ENCODE assay signal across 21 cellular contexts in the genomic region with DNA sequence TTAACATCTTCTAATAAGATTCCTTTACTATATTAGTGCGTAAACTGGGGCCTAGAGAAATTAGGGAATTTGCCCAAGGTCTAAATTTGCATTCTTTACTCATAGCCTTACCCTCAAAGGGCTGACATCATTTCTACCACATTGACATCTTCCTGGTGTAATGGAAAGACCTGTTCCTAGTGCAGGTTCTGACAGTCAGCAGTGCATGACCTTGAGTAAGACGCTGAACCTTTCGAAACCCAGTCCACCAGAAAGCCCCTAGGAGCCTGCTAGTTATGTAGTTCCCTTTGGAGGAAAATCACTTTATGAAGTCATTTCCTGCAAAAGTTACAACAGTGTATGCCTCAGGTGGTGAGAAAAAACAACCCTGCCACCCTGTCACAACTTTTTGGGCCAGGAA.
DNase-seq lines count a peak whose midpoint lies in the region; ATAC-seq, FAIRE-seq and TF ChIP-seq lines count a peak whose summit lies in the region.
"Had no signal": no experiment of that assay in that cellular context is flagged by ENCODE, and none has a peak within 500 bp of the region (broad histone marks: within the 10 kb centered on the region; RNA-seq: fewer than 3 reads in every experiment).

No MANE protein-coding gene starts in this region.

- no peak for TF ChIP-seq RAD21 in IMR-90 (IDR thresholded peaks at IDR 0.05; ENCODE audit: low read length)

- H2BK5ac ChIP-seq in IMR-90 (ENCODE audit: low read depth, low read length, poor library complexity, severe bottlenecking) (no peak overlapping the region), neuronal stem cell (ENCODE audit: low read length) (no peak overlapping the region), trophoblast cell (ENCODE audit: low read depth, low read length, poor library complexity) (no peak overlapping the region)

- no peak overlapping the region for H2AK9ac ChIP-seq in IMR-90 (replicated peaks; ENCODE audit: low read depth, low read length, poor library complexity)

- no peak overlapping the region for H3K56ac ChIP-seq in IMR-90 (ENCODE audit: extremely low read depth, insufficient read depth, low read length)

- no peak overlapping the region for H3K4me3 ChIP-seq in BLaER1 treated with 17β-estradiol and CSF1 and Interleukin-3, amounts not matched to agents 10 nM and 100 nM
- H3K4me3 ChIP-seq in IMR-90 (ENCODE audit: insufficient read depth, low read depth, low read length) (no peak overlapping the region), neuronal stem cell (ENCODE audit: low read length in 2 of 2) (no peak overlapping the region), trophoblast cell (ENCODE audit: low read depth, low read length) (no peak overlapping the region)
- H3K4me3 ChIP-seq: K562, mucosa of descending colon, Peyer's patch had no signal

- peak overlapping the region in 7 of 11 experiments; percentile 7 to 39 (median 23); a peak in 9 of 22 replicates for H3K4me2 ChIP-seq in BLaER1 treated with 17β-estradiol and CSF1 and Interleukin-3, amounts not matched to agents 10 nM and 100 nM
- H3K4me2 ChIP-seq in IMR-90 (ENCODE audit: low read depth, low read length), result no peak overlapping the region
- H3K4me2 ChIP-seq in neuronal stem cell (ENCODE audit: insufficient read depth, low read length, poor library complexity, severe bottlenecking), result no peak overlapping the region
- H3K4me2 ChIP-seq in trophoblast cell (ENCODE audit: low read length), result no peak overlapping the region

- peaks cover 0 to 11% (median 5%) of the 10 kb centered on the region in 10 experiments; a peak in 7 of 20 replicates for H3K4me1 ChIP-seq in BLaER1 treated with 17β-estradiol and CSF1 and Interleukin-3, amounts not matched to agents 10 nM and 100 nM
- peaks cover 9% of the 10 kb centered on the region for H3K4me1 ChIP-seq in IMR-90 (ENCODE audit: control insufficient read depth, insufficient read depth, low read length)
- H3K4me1 ChIP-seq in neuronal stem cell (ENCODE audit: control insufficient read depth in 2 of 2, insufficient read depth in 1 of 2, low read depth in 1 of 2, low read length in 2 of 2), result peaks cover 0 to 9% of the 10 kb centered on the region in 2 donors
- peaks cover 2% of the 10 kb centered on the region in 2 experiments for H3K4me1 ChIP-seq in trophoblast cell (ENCODE audit: control insufficient read depth in 1 of 2, insufficient read depth in 2 of 2, low read length in 2 of 2)
- H3K4me1 ChIP-seq: Peyer's patch had no signal

- CTCF ChIA-PET in IMR-90 (lab: Yijun Ruan, JAX), result no interaction called here

- H3K27me3 ChIP-seq in BLaER1 treated with 17β-estradiol and CSF1 and Interleukin-3, amounts not matched to agents 10 nM and 100 nM, result no peaks in the 10 kb centered on the region
- no peaks in the 10 kb centered on the region for H3K27me3 ChIP-seq in IMR-90 (ENCODE audit: control insufficient read depth, insufficient read depth, low read length)
- H3K27me3 ChIP-seq in neuronal stem cell (ENCODE audit: control insufficient read depth in 3 of 3, insufficient read depth in 3 of 3, low read depth in 1 of 3, low read length in 3 of 3), result no peaks in the 10 kb centered on the region
- no peaks in the 10 kb centered on the region for H3K27me3 ChIP-seq in trophoblast cell (ENCODE audit: insufficient read depth, low read length)
- H3K27me3 ChIP-seq: Peyer's patch had no signal

- DNase-seq in GM12892 (ENCODE audit: insufficient read length) (no peak), IMR-90 (peak; percentile 3), neuronal stem cell (ENCODE audit: low spot score) (no peak), hepatic stellate cell (ENCODE audit: low spot score) (no peak), trophoblast cell (no peak)
- DNase-seq: activated effector memory CD4-positive, alpha-beta T cell treated with Interleukin-2 at 50 U/mL for 16 hours; AML-193; amniotic stem cell; cerebellar nuclear complex; GDM1; mucosa of descending colon; NCI-H1105; Peyer's patch had no signal

- H3K23ac ChIP-seq in IMR-90 (ENCODE audit: low read depth, low read length) (no peak overlapping the region), neuronal stem cell (ENCODE audit: low read depth, low read length, poor library complexity) (no peak overlapping the region), trophoblast cell (ENCODE audit: low read length) (no peak overlapping the region)

- no TSS peak for BruUV-seq in IMR-90 (replicated peaks; lab: Mats Ljungman, UMichigan)

- H3K4ac ChIP-seq in IMR-90 (ENCODE audit: low read depth, low read length) (no peak overlapping the region), neuronal stem cell (ENCODE audit: low read length) (no peak overlapping the region), trophoblast cell (ENCODE audit: low read depth, low read length) (no peak overlapping the region)

- no peak overlapping the region for H4K91ac ChIP-seq in IMR-90 (ENCODE audit: insufficient read depth, low read depth, low read length)
- no peak overlapping the region for H4K91ac ChIP-seq in neuronal stem cell (ENCODE audit: low read depth, low read length, poor library complexity)
- H4K91ac ChIP-seq in trophoblast cell (ENCODE audit: low read depth, low read length), result no peak overlapping the region

- H2BK12ac ChIP-seq in neuronal stem cell (ENCODE audit: low read length), result no peak overlapping the region
- no peak overlapping the region for H2BK12ac ChIP-seq in trophoblast cell (ENCODE audit: low read length)

- H3K14ac ChIP-seq in IMR-90 (replicated peaks; ENCODE audit: low read depth, low read length) (no peak overlapping the region), neuronal stem cell (ENCODE audit: low read length) (no peak overlapping the region), trophoblast cell (ENCODE audit: low read length) (no peak overlapping the region)

- ATAC-seq in GM21390 (IDR thresholded peaks at IDR 0.05; ENCODE audit: unreplicated experiment), result peak; percentile 56
- no peak for ATAC-seq in IMR-90 (ENCODE audit: low read depth)
- ATAC-seq in HG02852 (IDR thresholded peaks at IDR 0.05; ENCODE audit: unreplicated experiment), result no peak
- ATAC-seq: K562, mucosa of descending colon, sciatic nerve had no signal

- H3K36me3 ChIP-seq in BLaER1 treated with 17β-estradiol and CSF1 and Interleukin-3, amounts not matched to agents 10 nM and 100 nM, result no peaks in the 10 kb centered on the region
- H3K36me3 ChIP-seq in IMR-90 (ENCODE audit: control insufficient read depth, insufficient read depth, low read length), result no peaks in the 10 kb centered on the region
- H3K36me3 ChIP-seq in neuronal stem cell (replicated peaks in 1 of 2; ENCODE audit: control insufficient read depth in 2 of 2, insufficient read depth in 2 of 2, low read length in 2 of 2), result no peaks in the 10 kb centered on the region
- no peaks in the 10 kb centered on the region for H3K36me3 ChIP-seq in trophoblast cell (ENCODE audit: control insufficient read depth in 1 of 2, insufficient read depth in 2 of 2, low read length in 2 of 2)
- H3K36me3 ChIP-seq: Peyer's patch had no signal

- H3K27ac ChIP-seq in BLaER1 treated with 17β-estradiol and CSF1 and Interleukin-3, amounts not matched to agents 10 nM and 100 nM, result 0 out of 22 replicates have a peak overlapping the region, but pooled peaks of 1 of the 11 experiments have one; percentile 11
- H3K27ac ChIP-seq in IMR-90 (ENCODE audit: insufficient read depth, low read length), result no peak overlapping the region
- no peak overlapping the region for H3K27ac ChIP-seq in neuronal stem cell (replicated peaks; ENCODE audit: low read length)
- no peak overlapping the region for H3K27ac ChIP-seq in trophoblast cell (ENCODE audit: low read depth, low read length)
- H3K27ac ChIP-seq: HL-60, Peyer's patch had no signal

- H3K79me1 ChIP-seq in IMR-90 (ENCODE audit: low read depth in 1 of 2, low read length in 2 of 2) (no peaks in the 10 kb centered on the region), neuronal stem cell (ENCODE audit: low read depth, low read length) (no peaks in the 10 kb centered on the region), trophoblast cell (ENCODE audit: low read length) (peaks cover 2% of the 10 kb centered on the region)

- in situ Hi-C loops in IMR-90 (cut with MboI; ENCODE audit: low sequenced_read_pairs), result no loop called here

- H2BK120ac ChIP-seq in IMR-90 (ENCODE audit: low read depth, low read length) (no peak overlapping the region), neuronal stem cell (ENCODE audit: low read depth, low read length) (no peak overlapping the region), trophoblast cell (ENCODE audit: insufficient read depth, low read length, poor library complexity) (no peak overlapping the region)

- intact Hi-C loops in IMR-90 (cut with micrococcal nuclease), result no loop called here

- no peaks in the 10 kb centered on the region for H3K79me2 ChIP-seq in trophoblast cell (ENCODE audit: control insufficient read depth, insufficient read depth, low read length, poor library complexity)

- H3K18ac ChIP-seq in IMR-90 (ENCODE audit: low read depth, low read length) (no peak overlapping the region), neuronal stem cell (ENCODE audit: low read length) (no peak overlapping the region), trophoblast cell (ENCODE audit: low read length) (no peak overlapping the region)

- no peak for TF ChIP-seq CTCF in IMR-90 (conservative IDR thresholded peaks at IDR 0.05; ENCODE audit: low read depth, low read length)

- H2AK5ac ChIP-seq in IMR-90 (ENCODE audit: low read depth, low read length), result no peak overlapping the region
- H2AK5ac ChIP-seq in neuronal stem cell (ENCODE audit: low read depth, low read length), result no peak overlapping the region
- no peak overlapping the region for H2AK5ac ChIP-seq in trophoblast cell (ENCODE audit: low read length)

- no peak overlapping the region for H4K5ac ChIP-seq in IMR-90 (ENCODE audit: low read depth, low read length)

- H2AFZ ChIP-seq in IMR-90 (replicated peaks; ENCODE audit: low read length, poor library complexity) (no peak overlapping the region), neuronal stem cell (ENCODE audit: low read length) (no peak overlapping the region), trophoblast cell (ENCODE audit: insufficient read depth, low read length, poor library complexity) (no peak overlapping the region)

- POLR2A ChIA-PET in IMR-90 (lab: Charles Lee; ENCODE audit: unreplicated experiment), result no interaction called here

- H4K20me1 ChIP-seq in BLaER1 treated with 17β-estradiol and CSF1 and Interleukin-3, amounts not matched to agents 10 nM and 100 nM, result no peaks in the 10 kb centered on the region
- no peaks in the 10 kb centered on the region for H4K20me1 ChIP-seq in IMR-90 (ENCODE audit: insufficient read depth, low read length)

- FAIRE-seq in GM12892 (lab: Jason Lieb, UNC), result peak; percentile 72
- FAIRE-seq: D721Med, endometrium, K562 had no signal

- H3K9me3 ChIP-seq in BLaER1 treated with 17β-estradiol and CSF1 and Interleukin-3, amounts not matched to agents 10 nM and 100 nM (replicated peaks in 1 of 11), result no peaks in the 10 kb centered on the region
- H3K9me3 ChIP-seq in IMR-90 (ENCODE audit: control insufficient read depth, insufficient read depth, low read length) (no peaks in the 10 kb centered on the region), neuronal stem cell (replicated peaks in 1 of 2; ENCODE audit: control insufficient read depth in 2 of 2, insufficient read depth in 1 of 2, low read depth in 1 of 2, low read length in 2 of 2) (no peaks in the 10 kb centered on the region), trophoblast cell (ENCODE audit: insufficient read depth, low read depth, low read length) (peaks cover 1% of the 10 kb centered on the region)
- H3K9me3 ChIP-seq: mucosa of descending colon, Peyer's patch had no signal

- no peak for TF ChIP-seq POLR2A in GM12892 (IDR thresholded peaks at IDR 0.05; ENCODE audit: low read depth, low read length)
- TF ChIP-seq POLR2A in IMR-90 (IDR thresholded peaks at IDR 0.05; ENCODE audit: low read depth, low read length), result no peak

- dilution Hi-C loops in IMR-90 (cut with HindIII; ENCODE audit: low sequenced_read_pairs, unreplicated experiment), result no loop called here

- H2BK20ac ChIP-seq in IMR-90 (ENCODE audit: low read depth, low read length), result no peak overlapping the region

- H4K8ac ChIP-seq in IMR-90 (ENCODE audit: low read depth in 2 of 2, low read length in 2 of 2) (no peak overlapping the region), neuronal stem cell (ENCODE audit: low read depth, low read length) (no peak overlapping the region), trophoblast cell (ENCODE audit: low read depth, low read length) (no peak overlapping the region)

- H3K9me1 ChIP-seq in IMR-90 (ENCODE audit: insufficient read depth, low read length), result no peaks in the 10 kb centered on the region

- no peak overlapping the region for H4K12ac ChIP-seq in trophoblast cell (ENCODE audit: low read depth, low read length)

- H2BK15ac ChIP-seq in IMR-90 (ENCODE audit: low read depth, low read length) (0 out of 3 replicates have a peak overlapping the region, but pooled peaks have one; percentile 48), neuronal stem cell (ENCODE audit: low read length) (no peak overlapping the region)

- no peak overlapping the region for H3K9ac ChIP-seq in BLaER1 treated with 17β-estradiol and CSF1 and Interleukin-3, amounts not matched to agents 10 nM and 100 nM
- H3K9ac ChIP-seq in IMR-90 (ENCODE audit: low read depth, low read length) (no peak overlapping the region), neuronal stem cell (ENCODE audit: low read depth, low read length, poor library complexity) (no peak overlapping the region), trophoblast cell (ENCODE audit: low read length) (no peak overlapping the region)

- no CpG with 5 or more reads among the region's 3 CpGs for whole genome bisulfite sequencing in IMR-90 (ENCODE audit: extremely low coverage in 2 of 2, insufficient read length in 1 of 2), 2 experiments
- no CpG with 5 or more reads among the region's 3 CpGs for WGBS in neuronal stem cell (ENCODE audit: extremely low coverage in 2 of 2, insufficient read length in 2 of 2, insufficient replicate concordance in 1 of 2), 2 donors
- no CpG with 5 or more reads among the region's 3 CpGs for WGBS in trophoblast cell (ENCODE audit: extremely low coverage, insufficient coverage, insufficient read length)

Comparison
In these comparisons a context has a peak if more than half of its experiments do, and no peak if none do; other contexts are left out.
1. H3K4me2 ChIP-seq: peak in BLaER1 treated with 17β-estradiol and CSF1 and Interleukin-3, amounts not matched to agents 10 nM and 100 nM (7 of 11); none in IMR-90 (single experiment), neuronal stem cell (single experiment) and trophoblast cell (single experiment).